20 cellular contexts compared by ENCODE assay signal in the genomic region with DNA sequence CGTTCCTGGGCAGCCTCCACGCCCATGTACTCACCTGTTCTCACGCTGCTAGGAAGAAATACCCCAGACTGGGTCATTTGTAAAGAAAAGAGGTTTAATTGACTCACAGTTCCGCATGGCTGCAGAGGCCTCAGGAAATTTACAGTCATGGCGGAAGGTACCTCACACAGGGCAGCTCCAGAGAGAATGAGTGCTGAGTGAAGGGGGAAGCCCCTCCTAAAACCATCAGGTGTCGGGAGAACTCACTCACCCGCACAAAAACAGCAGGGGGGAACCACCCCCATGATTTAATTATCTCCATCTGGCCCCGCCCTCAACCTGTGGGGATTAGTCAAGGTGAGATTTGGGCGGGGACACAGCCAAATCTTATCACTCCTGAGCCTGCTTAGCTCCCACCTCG. TPM values are rescaled to one million over a fixed set of nuclear protein-coding genes. Genes with fewer than 3 reads are reported as not detected.
DNase-seq lines count a peak whose midpoint lies in the region; ATAC-seq and TF ChIP-seq lines count a peak whose summit lies in the region.
"Had no signal": no experiment of that assay in that cellular context is flagged by ENCODE, and none has a peak within 500 bp of the region (broad histone marks: within the 10 kb centered on the region; RNA-seq: fewer than 3 reads in every experiment).

No MANE protein-coding gene starts in this region.

- H3K27me3 Mint-ChIP-seq in activated T-helper 17 cell treated with anti-CD3 and anti-CD28 coated beads, Interleukin-2, amount 50 U/mL, for 72 hours, result no peaks in the 10 kb centered on the region
- H3K27me3 Mint-ChIP-seq: natural killer cell treated with Interleukin-12 subunit alpha and Interleukin-12 subunit beta and Interleukin-15 and Interleukin-18, amount 100 ng/mL, for 72 hours had no signal

- H3K4me3 Mint-ChIP-seq in activated T-helper 17 cell treated with anti-CD3 and anti-CD28 coated beads, Interleukin-2, amount 50 U/mL, for 72 hours, result peak overlapping the region; percentile 53
- H3K4me3 Mint-ChIP-seq: natural killer cell treated with Interleukin-12 subunit alpha and Interleukin-12 subunit beta and Interleukin-15 and Interleukin-18, amount 100 ng/mL, for 72 hours had no signal

- no peaks in the 10 kb centered on the region for H3K4me1 ChIP-seq in osteoblast (ENCODE audit: insufficient read depth, low read length)
- H3K4me1 ChIP-seq: SJSA1 had no signal

- peak; percentile 37 for DNase-seq in GM12865 (ENCODE audit: low read depth)
- peak in 2 of 3 donors; percentile 36 to 57 for DNase-seq in stimulated activated CD4-positive, alpha-beta T cell treated with anti-CD3 and anti-CD28 coated beads, Interleukin-12 subunit alpha, Interleukin-12 subunit beta, amount 100 ng/mL, for 48 hours (ENCODE audit: low read depth in 2 of 3, low spot score in 1 of 3)
- DNase-seq in osteoblast (ENCODE audit: insufficient read length, low spot score, missing footprints), result no peak
- DNase-seq: activated CD8-positive, alpha-beta memory T cell treated with anti-CD3 and anti-CD28 coated beads for 24 hours; AML-193; Calu3; effector CD4-positive, alpha-beta T cell; islet precursor cell; mesenchymal stem cell; NCI-H1105; NCI-H446; T-helper 9 cell; thyroid gland had no signal

- H3K27ac Mint-ChIP-seq in activated T-helper 17 cell treated with anti-CD3 and anti-CD28 coated beads, Interleukin-2, amount 50 U/mL, for 72 hours, result peak overlapping the region; percentile 71

- H3K4me1 Mint-ChIP-seq in activated T-helper 17 cell treated with anti-CD3 and anti-CD28 coated beads, Interleukin-2, amount 50 U/mL, for 72 hours, result peaks cover 15% of the 10 kb centered on the region

- TF ChIP-seq CTCF in GM12865 (IDR thresholded peaks at IDR 0.05; ENCODE audit: insufficient read depth, low read depth, low read length, missing control alignments) (no peak), osteoblast (IDR thresholded peaks at IDR 0.05; ENCODE audit: extremely low read depth, low read depth, low read length) (no peak)

- no peak overlapping the region for H3K27ac ChIP-seq in osteoblast (ENCODE audit: low read depth, low read length)
- H3K27ac ChIP-seq: KMS-11, SJSA1, thyroid gland had no signal

- no peak for TF ChIP-seq RAD21 in Ishikawa (IDR thresholded peaks at IDR 0.05; ENCODE audit: low read depth)

- no peak; the same call in 1 of the 2 replicates for TF ChIP-seq EP300 in Ishikawa (IDR thresholded peaks at IDR 0.05; ENCODE audit: borderline replicate concordance)

- H4K20me1 ChIP-seq in osteoblast (ENCODE audit: insufficient read depth, low read length), result peaks cover 39% of the 10 kb centered on the region

- H3K4me3 ChIP-seq in GM12865 (ENCODE audit: low read depth, low read length), result no peak overlapping the region
- H3K4me3 ChIP-seq in osteoblast (ENCODE audit: insufficient read depth, low read length), result no peak overlapping the region
- H3K4me3 ChIP-seq: SJSA1, thyroid gland had no signal

- H3K9me3 Mint-ChIP-seq in activated T-helper 17 cell treated with anti-CD3 and anti-CD28 coated beads, Interleukin-2, amount 50 U/mL, for 72 hours, result no peaks in the 10 kb centered on the region
- H3K9me3 Mint-ChIP-seq: natural killer cell treated with Interleukin-12 subunit alpha and Interleukin-12 subunit beta and Interleukin-15 and Interleukin-18, amount 100 ng/mL, for 72 hours had no signal

- peaks cover 47% of the 10 kb centered on the region for H3K79me2 ChIP-seq in osteoblast (ENCODE audit: insufficient read depth, low read length)

- H3K36me3 ChIP-seq in osteoblast (ENCODE audit: insufficient read depth, low read length), result no peaks in the 10 kb centered on the region
- H3K36me3 ChIP-seq: SJSA1, thyroid gland had no signal

- peak; percentile 98 for ATAC-seq in activated T-helper 17 cell treated with anti-CD3 and anti-CD28 coated beads, Interleukin-2, amount 50 U/mL, for 72 hours (replicated peaks)
- ATAC-seq in GM21423 (IDR thresholded peaks at IDR 0.05; ENCODE audit: unreplicated experiment) (no peak), GM18870 (IDR thresholded peaks at IDR 0.05; ENCODE audit: unreplicated experiment) (no peak)
- ATAC-seq: natural killer cell treated with Interleukin-12 subunit alpha and Interleukin-12 subunit beta and Interleukin-15 and Interleukin-18, amount 100 ng/mL, for 72 hours had no signal

- no peak overlapping the region for H2AFZ ChIP-seq in osteoblast (ENCODE audit: low read length)

- H3K9me3 ChIP-seq in osteoblast (ENCODE audit: low read depth, low read length), result no peaks in the 10 kb centered on the region
- H3K9me3 ChIP-seq: SJSA1, thyroid gland had no signal

- H3K36me3 Mint-ChIP-seq in activated T-helper 17 cell treated with anti-CD3 and anti-CD28 coated beads, Interleukin-2, amount 50 U/mL, for 72 hours (ENCODE audit: low read depth), result no peaks in the 10 kb centered on the region
- H3K36me3 Mint-ChIP-seq: natural killer cell treated with Interleukin-12 subunit alpha and Interleukin-12 subunit beta and Interleukin-15 and Interleukin-18, amount 100 ng/mL, for 72 hours had no signal

- H3K27me3 ChIP-seq in osteoblast (ENCODE audit: insufficient read depth, low read length), result no peaks in the 10 kb centered on the region
- H3K27me3 ChIP-seq: SJSA1, thyroid gland had no signal

- no peak overlapping the region for H3K4me2 ChIP-seq in osteoblast (ENCODE audit: insufficient read depth, low read length)
- H3K4me2 ChIP-seq: KMS-11 had no signal

TF ChIP-seq in Ishikawa, 13 proteins besides CTCF, POLR2A, EP300 and RAD21:
- peak; percentile 62 for TF ChIP-seq TCF12 (IDR thresholded peaks at IDR 0.05; ENCODE audit: low read depth)
- TF ChIP-seq YY1 (IDR thresholded peaks at IDR 0.05; ENCODE audit: low read depth), result peak; percentile 58
- TF ChIP-seq, protein P1, sequence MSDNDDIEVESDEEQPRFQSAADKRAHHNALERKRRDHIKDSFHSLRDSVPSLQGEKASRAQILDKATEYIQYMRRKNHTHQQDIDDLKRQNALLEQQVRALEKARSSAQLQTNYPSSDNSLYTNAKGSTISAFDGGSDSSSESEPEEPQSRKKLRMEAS (IDR thresholded peaks at IDR 0.05), result 0 out of 2 replicates have a peak, but pooled peaks have one; percentile 11
- TF ChIP-seq NFIC (IDR thresholded peaks at IDR 0.05), result peak; percentile 14; the same call in 1 of the 2 replicates
- TF ChIP-seq CREB1 (IDR thresholded peaks at IDR 0.05; ENCODE audit: low read depth), result no peak
- 0 out of 2 replicates have a peak, but pooled peaks have one; percentile 26 for TF ChIP-seq CEBPB (IDR thresholded peaks at IDR 0.05)
- no peak for TF ChIP-seq ZBTB7A (IDR thresholded peaks at IDR 0.05; ENCODE audit: low read depth)
- TF ChIP-seq, protein P2, sequence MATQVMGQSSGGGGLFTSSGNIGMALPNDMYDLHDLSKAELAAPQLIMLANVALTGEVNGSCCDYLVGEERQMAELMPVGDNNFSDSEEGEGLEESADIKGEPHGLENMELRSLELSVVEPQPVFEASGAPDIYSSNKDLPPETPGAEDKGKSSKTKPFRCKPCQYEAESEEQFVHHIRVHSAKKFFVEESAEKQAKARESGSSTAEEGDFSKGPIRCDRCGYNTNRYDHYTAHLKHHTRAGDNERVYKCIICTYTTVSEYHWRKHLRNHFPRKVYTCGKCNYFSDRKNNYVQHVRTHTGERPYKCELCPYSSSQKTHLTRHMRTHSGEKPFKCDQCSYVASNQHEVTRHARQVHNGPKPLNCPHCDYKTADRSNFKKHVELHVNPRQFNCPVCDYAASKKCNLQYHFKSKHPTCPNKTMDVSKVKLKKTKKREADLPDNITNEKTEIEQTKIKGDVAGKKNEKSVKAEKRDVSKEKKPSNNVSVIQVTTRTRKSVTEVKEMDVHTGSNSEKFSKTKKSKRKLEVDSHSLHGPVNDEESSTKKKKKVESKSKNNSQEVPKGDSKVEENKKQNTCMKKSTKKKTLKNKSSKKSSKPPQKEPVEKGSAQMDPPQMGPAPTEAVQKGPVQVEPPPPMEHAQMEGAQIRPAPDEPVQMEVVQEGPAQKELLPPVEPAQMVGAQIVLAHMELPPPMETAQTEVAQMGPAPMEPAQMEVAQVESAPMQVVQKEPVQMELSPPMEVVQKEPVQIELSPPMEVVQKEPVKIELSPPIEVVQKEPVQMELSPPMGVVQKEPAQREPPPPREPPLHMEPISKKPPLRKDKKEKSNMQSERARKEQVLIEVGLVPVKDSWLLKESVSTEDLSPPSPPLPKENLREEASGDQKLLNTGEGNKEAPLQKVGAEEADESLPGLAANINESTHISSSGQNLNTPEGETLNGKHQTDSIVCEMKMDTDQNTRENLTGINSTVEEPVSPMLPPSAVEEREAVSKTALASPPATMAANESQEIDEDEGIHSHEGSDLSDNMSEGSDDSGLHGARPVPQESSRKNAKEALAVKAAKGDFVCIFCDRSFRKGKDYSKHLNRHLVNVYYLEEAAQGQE (IDR thresholded peaks at IDR 0.05; ENCODE audit: low read depth), result no peak
- TF ChIP-seq, protein P3, sequence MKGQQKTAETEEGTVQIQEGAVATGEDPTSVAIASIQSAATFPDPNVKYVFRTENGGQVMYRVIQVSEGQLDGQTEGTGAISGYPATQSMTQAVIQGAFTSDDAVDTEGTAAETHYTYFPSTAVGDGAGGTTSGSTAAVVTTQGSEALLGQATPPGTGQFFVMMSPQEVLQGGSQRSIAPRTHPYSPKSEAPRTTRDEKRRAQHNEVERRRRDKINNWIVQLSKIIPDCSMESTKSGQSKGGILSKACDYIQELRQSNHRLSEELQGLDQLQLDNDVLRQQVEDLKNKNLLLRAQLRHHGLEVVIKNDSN (IDR thresholded peaks at IDR 0.05), result no peak
- TF ChIP-seq TEAD4 (IDR thresholded peaks at IDR 0.05), result peak; percentile 41
- no peak for TF ChIP-seq FOXM1 (IDR thresholded peaks at IDR 0.05; ENCODE audit: borderline replicate concordance, low read depth)
- no peak for TF ChIP-seq EGR1 (IDR thresholded peaks at IDR 0.05)
- no peak for TF ChIP-seq TAF1 (IDR thresholded peaks at IDR 0.05; ENCODE audit: low read depth)

RNA-seq across cellular contexts. Expression of gene RAB40C, which starts 18.2 kb away (rescaled TPM):
- total RNA-seq in activated T-helper 17 cell treated with anti-CD3 and anti-CD28 coated beads, Interleukin-2, amount 50 U/mL, for 72 hours, result 10 to 100 TPM; 12.9 TPM
- 11.2 and 13.3 TPM in 2 replicates for total RNA-seq in osteoblast

RNA-seq across cellular contexts. Expression of gene WFIKKN1, which starts 22.8 kb away (rescaled TPM):
- under 1 TPM; 0.45 to 0.53 TPM for total RNA-seq in activated T-helper 17 cell treated with anti-CD3 and anti-CD28 coated beads, Interleukin-2, amount 50 U/mL, for 72 hours
- under 0.01 and 0.36 TPM in 2 replicates for total RNA-seq in osteoblast

RNA-seq across cellular contexts. Expression of gene METTL26, which starts 28.1 kb away (rescaled TPM):
- 100 to 1,000 TPM in 1 of 2 donors, 10 to 100 TPM in 1; 87.4 to 115 TPM for total RNA-seq in activated T-helper 17 cell treated with anti-CD3 and anti-CD28 coated beads, Interleukin-2, amount 50 U/mL, for 72 hours
- total RNA-seq in osteoblast, result 72.8 and 76.0 TPM in 2 replicates

RNA-seq across cellular contexts. Expression of gene MCRIP2, which starts 33.6 kb away (rescaled TPM):
- total RNA-seq in activated T-helper 17 cell treated with anti-CD3 and anti-CD28 coated beads, Interleukin-2, amount 50 U/mL, for 72 hours, result 10 to 100 TPM; 29.2 to 54.5 TPM
- total RNA-seq in osteoblast, result 20.0 and 20.3 TPM in 2 replicates

RNA-seq across cellular contexts. Expression of gene PIGQ, which starts 38.3 kb away (rescaled TPM):
- total RNA-seq in activated T-helper 17 cell treated with anti-CD3 and anti-CD28 coated beads, Interleukin-2, amount 50 U/mL, for 72 hours, result 10 to 100 TPM; 28.0 to 34.2 TPM
- 25.6 and 29.0 TPM in 2 replicates for total RNA-seq in osteoblast
